Comparison of ENCODE assay signal across 10 cellular contexts in the genomic region with DNA sequence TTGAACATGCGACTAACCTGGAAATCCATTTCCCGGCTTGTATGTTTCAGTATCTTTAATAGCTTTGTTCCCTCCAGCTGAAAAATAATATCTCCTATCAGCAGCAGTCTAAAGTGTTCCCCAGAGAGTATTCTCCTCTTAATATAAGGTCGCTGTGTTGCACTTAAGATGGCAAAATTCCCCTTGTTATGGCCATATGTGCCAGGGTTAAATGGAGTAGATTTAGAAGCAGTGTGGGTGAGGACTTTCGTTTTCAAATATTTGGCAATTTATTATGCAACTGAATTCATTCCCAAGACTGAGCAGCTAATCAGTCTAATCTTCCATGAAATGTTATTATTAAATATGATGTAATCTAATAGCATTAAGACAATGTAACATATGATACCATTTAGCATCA. TPM values are rescaled to one million over a fixed set of nuclear protein-coding genes. Genes with fewer than 3 reads are reported as not detected.
DNase-seq lines count a peak whose midpoint lies in the region; ATAC-seq lines count a peak whose summit lies in the region.
"Had no signal": no experiment of that assay in that cellular context is flagged by ENCODE, and none has a peak within 500 bp of the region (broad histone marks: within the 10 kb centered on the region; RNA-seq: fewer than 3 reads in every experiment).

No MANE protein-coding gene starts in this region.

- no peaks in the 10 kb centered on the region for H3K9me3 Mint-ChIP-seq in activated CD4-positive, alpha-beta T cell treated with anti-CD3 and anti-CD28 coated beads, Interleukin-2, amount 10 ng/mL, durations not matched to agents 7 days and 5 days
- no peaks in the 10 kb centered on the region for H3K9me3 Mint-ChIP-seq in naive thymus-derived CD8-positive, alpha-beta T cell
- H3K9me3 Mint-ChIP-seq: immature natural killer cell had no signal

- peaks cover 65% of the 10 kb centered on the region for H3K4me1 Mint-ChIP-seq in activated CD4-positive, alpha-beta T cell treated with anti-CD3 and anti-CD28 coated beads, Interleukin-2, amount 10 ng/mL, durations not matched to agents 7 days and 5 days
- peaks cover 17 to 80% (median 41%) of the 10 kb centered on the region in 4 donors for H3K4me1 Mint-ChIP-seq in naive thymus-derived CD8-positive, alpha-beta T cell

- POLR2A ChIA-PET in activated CD4-positive, alpha-beta T cell treated with anti-CD3 and anti-CD28 coated beads, Interleukin-2, amount 10 ng/mL, durations not matched to agents 7 days and 5 days (lab: Charles Lee): no interaction called here
- POLR2A ChIA-PET in naive thymus-derived CD8-positive, alpha-beta T cell (lab: Charles Lee): interaction anchor here (0.7 to 2.0 kb wide), 3 partner anchors 8 to 161 kb away, joined by 3 to 7 read pairs (median 3); no protein-coding TSS in a partner anchor

- CTCF ChIA-PET in activated CD4-positive, alpha-beta T cell treated with anti-CD3 and anti-CD28 coated beads, Interleukin-2, amount 10 ng/mL, durations not matched to agents 7 days and 5 days (lab: Charles Lee): interaction anchor here (1.1 to 3.1 kb wide), 5 partner anchors 9 to 270 kb away, joined by 3 to 9 read pairs (median 4); no protein-coding TSS in a partner anchor

- peaks cover 3% of the 10 kb centered on the region for H3K36me3 Mint-ChIP-seq in activated CD4-positive, alpha-beta T cell treated with anti-CD3 and anti-CD28 coated beads, Interleukin-2, amount 10 ng/mL, durations not matched to agents 7 days and 5 days (ENCODE audit: low read depth)
- no peaks in the 10 kb centered on the region for H3K36me3 Mint-ChIP-seq in naive thymus-derived CD8-positive, alpha-beta T cell
- H3K36me3 Mint-ChIP-seq: immature natural killer cell had no signal

- ATAC-seq in HG02571 (IDR thresholded peaks at IDR 0.05; ENCODE audit: unreplicated experiment): peak; percentile 14
- peak; percentile 8 for ATAC-seq in HG03571 (IDR thresholded peaks at IDR 0.05; ENCODE audit: unreplicated experiment)
- peak; percentile 5 to 33 for ATAC-seq in naive thymus-derived CD8-positive, alpha-beta T cell

- no peak for DNase-seq in activated CD4-positive, alpha-beta T cell treated with anti-CD3 and anti-CD28 coated beads, Interleukin-2, amount 10 ng/mL, durations not matched to agents 7 days and 5 days
- DNase-seq in activated CD4-positive, alpha-beta T cell treated with anti-CD3 and anti-CD28 coated beads, Interleukin-2, amount 50 U/mL, for 48 hours: no peak
- no peak for DNase-seq in naive thymus-derived CD8-positive, alpha-beta T cell
- DNase-seq in NK-92 treated with Interleukin-12 subunit alpha and Interleukin-12 subunit beta, amount 100 ng/mL, for 24 hours (lab: John Stamatoyannopoulos, UW): no peak
- DNase-seq in NOMO-1 treated with dmso at 0.1 percent for 144 hours (lab: John Stamatoyannopoulos, UW; ENCODE audit: unreplicated experiment): no peak
- DNase-seq in globus pallidus (ENCODE audit: low spot score): no peak
- DNase-seq: immature natural killer cell had no signal

- H3K27ac Mint-ChIP-seq in activated CD4-positive, alpha-beta T cell treated with anti-CD3 and anti-CD28 coated beads, Interleukin-2, amount 10 ng/mL, durations not matched to agents 7 days and 5 days: peak overlapping the region; percentile 67
- peak overlapping the region; percentile 30 to 95 (median 82) for H3K27ac Mint-ChIP-seq in naive thymus-derived CD8-positive, alpha-beta T cell
- H3K27ac Mint-ChIP-seq: immature natural killer cell had no signal

- no peak overlapping the region for H3K4me3 Mint-ChIP-seq in activated CD4-positive, alpha-beta T cell treated with anti-CD3 and anti-CD28 coated beads, Interleukin-2, amount 10 ng/mL, durations not matched to agents 7 days and 5 days
- H3K4me3 Mint-ChIP-seq in naive thymus-derived CD8-positive, alpha-beta T cell: peak overlapping the region in 6 of 10 donors; percentile 17 to 65 (median 48)
- H3K4me3 Mint-ChIP-seq: immature natural killer cell had no signal

- no peaks in the 10 kb centered on the region for H3K27me3 Mint-ChIP-seq in activated CD4-positive, alpha-beta T cell treated with anti-CD3 and anti-CD28 coated beads, Interleukin-2, amount 10 ng/mL, durations not matched to agents 7 days and 5 days
- H3K27me3 Mint-ChIP-seq in naive thymus-derived CD8-positive, alpha-beta T cell: no peaks in the 10 kb centered on the region

RNA-seq across cellular contexts. Expression of a gene that starts 54.9 kb away (rescaled TPM):
- total RNA-seq in activated CD4-positive, alpha-beta T cell treated with anti-CD3 and anti-CD28 coated beads, Interleukin-2, amount 10 ng/mL, durations not matched to agents 7 days and 5 days: not detected
- total RNA-seq in naive thymus-derived CD8-positive, alpha-beta T cell: not detected
- polyA plus RNA-seq in naive thymus-derived CD8-positive, alpha-beta T cell: not detected
- polyA plus RNA-seq: urinary bladder had no signal
